In genomic region chr12:94174576-94174975, GRCh38 we compare ENCODE assay signal across 10 cellular contexts. TPM values are rescaled to one million over a fixed set of nuclear protein-coding genes. Genes with fewer than 3 reads are reported as not detected.
DNase-seq lines count a peak whose midpoint lies in the region; ATAC-seq and TF ChIP-seq lines count a peak whose summit lies in the region.
"Had no signal": no experiment of that assay in that cellular context is flagged by ENCODE, and none has a peak within 500 bp of the region (broad histone marks: within the 10 kb centered on the region; RNA-seq: fewer than 3 reads in every experiment).

No MANE protein-coding gene starts in this region.

- no peak overlapping the region for H3K9ac ChIP-seq in SK-N-SH

- peak overlapping the region; percentile 65 for H3K4me3 Mint-ChIP-seq in activated B cell treated with CpG ODN at 0.5 μM for 24 hours
- H3K4me3 Mint-ChIP-seq: activated T-cell treated with anti-CD3 and anti-CD28 coated beads, Interleukin-2, amount 50 U/mL, for 24 hours; nephron had no signal

- DNase-seq in activated B cell treated with CpG ODN at 0.5 μM for 24 hours, result no peak
- peak in 2 of 3 donors; percentile 55 to 69 for DNase-seq in mucosa of descending colon
- DNase-seq in SK-N-SH, result no peak
- no peak for DNase-seq in coronary artery (ENCODE audit: low spot score)
- DNase-seq: activated T-cell treated with anti-CD3 and anti-CD28 coated beads, Interleukin-2, amount 50 U/mL, for 24 hours had no signal

- H3F3A ChIP-seq in SK-N-SH (replicated peaks; ENCODE audit: insufficient read depth), result no peaks in the 10 kb centered on the region

- H3K4me2 ChIP-seq in SK-N-SH, result no peak overlapping the region

- H3K4me3 ChIP-seq in mucosa of descending colon (no peak overlapping the region), SK-N-SH (ENCODE audit: low read depth in 2 of 2, low read length in 1 of 2) (no peak overlapping the region), coronary artery (no peak overlapping the region)

- TF ChIP-seq CTCF in activated B cell treated with CpG ODN at 0.5 μM for 24 hours (IDR thresholded peaks at IDR 0.05) (no peak), mucosa of descending colon (IDR thresholded peaks at IDR 0.05) (no peak), SK-N-SH (IDR thresholded peaks at IDR 0.05) (no peak), coronary artery (IDR thresholded peaks at IDR 0.05) (no peak)

- no peak for TF ChIP-seq RAD21 in SK-N-SH (IDR thresholded peaks at IDR 0.05; ENCODE audit: low read length)

- H4K20me1 ChIP-seq in SK-N-SH (ENCODE audit: insufficient read depth), result no peaks in the 10 kb centered on the region

- no peaks in the 10 kb centered on the region for H3K27me3 ChIP-seq in SK-N-SH (ENCODE audit: insufficient read depth)

- intact Hi-C loops in activated B cell treated with CpG ODN at 0.5 μM for 24 hours (cut with micrococcal nuclease) (no loop called here), mucosa of descending colon (cut with DNase I, micrococcal nuclease) (no loop called here)

- H3K4me1 ChIP-seq in mucosa of descending colon (ENCODE audit: low read depth) (no peaks in the 10 kb centered on the region), SK-N-SH (ENCODE audit: control insufficient read depth in 1 of 2, insufficient read depth in 2 of 2, low read depth in 1 of 2, low read length in 1 of 2) (no peaks in the 10 kb centered on the region)

- 29% methylated on average over 1 of the region's 1 CpG for WGBS in SK-N-SH (ENCODE audit: low lambda C conversion rate)

- H3K9me3 Mint-ChIP-seq in activated B cell treated with CpG ODN at 0.5 μM for 24 hours, result peaks cover 8% of the 10 kb centered on the region
- H3K9me3 Mint-ChIP-seq: activated T-cell treated with anti-CD3 and anti-CD28 coated beads, Interleukin-2, amount 50 U/mL, for 24 hours had no signal

- peak; percentile 39 for ATAC-seq in GM18498 (IDR thresholded peaks at IDR 0.05; ENCODE audit: unreplicated experiment)
- ATAC-seq in HG03432 (IDR thresholded peaks at IDR 0.05; ENCODE audit: unreplicated experiment), result peak; percentile 32
- peak; percentile 47 for ATAC-seq in activated B cell treated with CpG ODN at 0.5 μM for 24 hours (ENCODE audit: low read depth)
- peak; percentile 55 for ATAC-seq in mucosa of descending colon
- ATAC-seq in HG03175 (IDR thresholded peaks at IDR 0.05; ENCODE audit: unreplicated experiment), result no peak
- ATAC-seq in GM19023 (IDR thresholded peaks at IDR 0.05; ENCODE audit: unreplicated experiment), result no peak

- H3K9me3 ChIP-seq in mucosa of descending colon, result peaks cover 4% of the 10 kb centered on the region
- H3K9me3 ChIP-seq in SK-N-SH, result no peaks in the 10 kb centered on the region

- no peaks in the 10 kb centered on the region for H3K79me2 ChIP-seq in SK-N-SH (ENCODE audit: insufficient read depth)

- peak overlapping the region; percentile 77 for H3K27ac Mint-ChIP-seq in activated B cell treated with CpG ODN at 0.5 μM for 24 hours
- H3K27ac Mint-ChIP-seq: activated T-cell treated with anti-CD3 and anti-CD28 coated beads, Interleukin-2, amount 50 U/mL, for 24 hours; nephron had no signal

- POLR2A ChIA-PET in activated B cell treated with CpG ODN at 0.5 μM for 24 hours (lab: Charles Lee), result interaction anchor here (0.7 to 4.3 kb wide), 5 partner anchors 26 to 113 kb away, joined by 3 to 19 read pairs (median 8); no protein-coding TSS in a partner anchor
- POLR2A ChIA-PET in SK-N-SH (lab: Yijun Ruan, JAX), result no interaction called here

- no peak overlapping the region for H3K27ac ChIP-seq in SK-N-SH (ENCODE audit: low read depth in 2 of 2, low read length in 1 of 2)
- H3K27ac ChIP-seq in coronary artery, result no peak overlapping the region

- CTCF ChIA-PET in activated B cell treated with CpG ODN at 0.5 μM for 24 hours (lab: Charles Lee), result interaction anchor here (1.0 kb wide), 1 partner anchor 78 kb away, joined by 3 read pairs; no protein-coding TSS in a partner anchor
- CTCF ChIA-PET in SK-N-SH (lab: Yijun Ruan, JAX), result interaction anchor here (1.5 kb wide), 1 partner anchor 20 kb away, joined by 3 read pairs; no protein-coding TSS in a partner anchor

- H3K36me3 ChIP-seq in mucosa of descending colon (ENCODE audit: low read depth) (no peaks in the 10 kb centered on the region), SK-N-SH (replicated peaks in 1 of 2; ENCODE audit: control insufficient read depth in 1 of 2, insufficient read depth in 2 of 2, low read length in 1 of 2) (no peaks in the 10 kb centered on the region)

- no peaks in the 10 kb centered on the region for H3K9me2 ChIP-seq in SK-N-SH

- H3K4me1 Mint-ChIP-seq in activated B cell treated with CpG ODN at 0.5 μM for 24 hours, result peaks cover 49% of the 10 kb centered on the region
- H3K4me1 Mint-ChIP-seq: nephron had no signal

- no peak overlapping the region for H2AFZ ChIP-seq in SK-N-SH (ENCODE audit: low read depth)

- no peak for TF ChIP-seq EP300 in SK-N-SH (IDR thresholded peaks at IDR 0.05; ENCODE audit: borderline replicate concordance in 1 of 2, low read depth in 1 of 2, low read length in 1 of 2)

- H3K36me3 Mint-ChIP-seq in activated B cell treated with CpG ODN at 0.5 μM for 24 hours (ENCODE audit: low read depth), result peaks cover 29% of the 10 kb centered on the region

- H3K27me3 Mint-ChIP-seq in activated B cell treated with CpG ODN at 0.5 μM for 24 hours, result no peaks in the 10 kb centered on the region
- H3K27me3 Mint-ChIP-seq: activated T-cell treated with anti-CD3 and anti-CD28 coated beads, Interleukin-2, amount 50 U/mL, for 24 hours had no signal

TF ChIP-seq in SK-N-SH, 30 proteins besides CTCF, POLR2A, EP300 and RAD21:
- no peak for TF ChIP-seq ELF1 (IDR thresholded peaks at IDR 0.05)
- TF ChIP-seq GABPA (IDR thresholded peaks at IDR 0.05; ENCODE audit: low read depth), result no peak
- no peak for TF ChIP-seq SIN3A (IDR thresholded peaks at IDR 0.05; ENCODE audit: borderline replicate concordance, low read depth, low read length)
- TF ChIP-seq PBX3 (IDR thresholded peaks at IDR 0.05), result no peak
- no peak for TF ChIP-seq USF1 (IDR thresholded peaks at IDR 0.05; ENCODE audit: borderline replicate concordance, low read depth)
- no peak for TF ChIP-seq MEF2A (IDR thresholded peaks at IDR 0.05; ENCODE audit: borderline replicate concordance, low read depth)
TF ChIP-seq in SK-N-SH: peak in this region for 0.

RNA-seq across cellular contexts. Expression of gene PLXNC1, which starts 26.2 kb away (rescaled TPM):
- total RNA-seq in activated B cell treated with CpG ODN at 0.5 μM for 24 hours (27.0 and 30.9 TPM in 2 replicates), mucosa of descending colon (10 to 100 TPM in 1 of 3 donors, 1 to 10 TPM in 2; 5.2 to 13.2 (median 6.2) TPM)
- polyA plus RNA-seq in SK-N-SH (2012; rRNA removed), result 0.23 and 0.28 TPM in 2 replicates
- 0.24 and 0.27 TPM in 2 replicates for polyA plus RNA-seq in SK-N-SH (2012; cell fraction: cytosol; rRNA removed)
- 0.28 and 0.50 TPM in 2 replicates for polyA plus RNA-seq in SK-N-SH (2012; cell fraction: nucleus; rRNA removed)

Comparison
In these comparisons a context has a peak if more than half of its experiments do, and no peak if none do; other contexts are left out.
1. ATAC-seq: peak in GM18498 (single experiment), HG03432 (single experiment), activated B cell treated with CpG ODN at 0.5 μM for 24 hours (single experiment) and mucosa of descending colon (single experiment); none in HG03175 (single experiment) and GM19023 (single experiment).
2. DNase-seq: peak in mucosa of descending colon (2 of 3); none in activated B cell treated with CpG ODN at 0.5 μM for 24 hours (single experiment), SK-N-SH (single experiment) and coronary artery (single experiment).